Comparison of ENCODE assay signal across 8 cellular contexts in the genomic region with DNA sequence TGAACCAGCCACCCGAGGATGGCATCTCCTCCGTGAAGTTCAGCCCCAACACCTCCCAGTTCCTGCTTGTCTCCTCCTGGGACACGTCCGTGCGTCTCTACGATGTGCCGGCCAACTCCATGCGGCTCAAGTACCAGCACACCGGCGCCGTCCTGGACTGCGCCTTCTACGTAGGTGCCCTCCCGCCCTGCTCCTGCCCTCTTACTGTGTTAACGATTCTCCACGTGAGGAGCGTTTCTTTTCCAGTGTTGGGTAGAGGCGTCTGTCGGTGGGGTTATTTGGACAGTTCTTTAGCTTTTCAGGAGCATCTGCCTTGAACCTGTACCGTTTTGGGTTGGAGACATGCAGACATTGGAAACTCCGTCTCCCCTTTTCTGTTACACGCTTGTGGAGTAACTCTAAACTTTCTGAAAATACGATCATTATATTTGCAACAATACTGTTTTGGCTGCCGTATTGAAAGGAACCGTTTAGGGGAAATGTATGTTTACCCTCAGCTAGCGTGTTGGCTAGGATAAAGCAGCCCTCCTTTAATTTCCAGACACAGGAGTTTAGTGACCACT. TPM values are rescaled to one million over a fixed set of nuclear protein-coding genes. Genes with fewer than 3 reads are reported as not detected.
A peak's percentile ranks its signal among the peaks of the same experiment; 100 is the strongest.
DNase-seq lines count a peak whose midpoint lies in the region; ATAC-seq, FAIRE-seq and TF ChIP-seq lines count a peak whose summit lies in the region.

No MANE protein-coding gene starts in this region.

- H2AFZ ChIP-seq in K562 (ENCODE audit: low read depth, low read length) (0 out of 2 replicates have a peak overlapping the region, but pooled peaks have one; percentile 9), HepG2 (ENCODE audit: low read length) (no peak overlapping the region)

- H3K9me1 ChIP-seq in K562 (ENCODE audit: control insufficient read depth, insufficient read depth, low read length): no peaks in the 10 kb centered on the region

- H3K36me3 ChIP-seq in K562 (ENCODE audit: control insufficient read depth, insufficient read depth, low read length): peaks cover 54% of the 10 kb centered on the region
- peaks cover 0 to 11% of the 10 kb centered on the region in 2 experiments; a peak in 3 of 5 replicates for H3K36me3 ChIP-seq in HepG2 (replicated peaks in 1 of 2; ENCODE audit: control insufficient read depth in 1 of 2, insufficient read depth in 2 of 2, low read length in 2 of 2)
- peaks cover 0 to 18% (median 4%) of the 10 kb centered on the region in 4 donors for H3K36me3 ChIP-seq in transverse colon

- peaks cover 10% of the 10 kb centered on the region for H4K20me1 ChIP-seq in K562 (replicated peaks; ENCODE audit: control insufficient read depth, insufficient read depth, low read length)
- peaks cover 20% of the 10 kb centered on the region for H4K20me1 ChIP-seq in HepG2 (ENCODE audit: insufficient read depth, low read length)

- DNase-seq in LNCaP clone FGC (ENCODE audit: low read depth) (peak; percentile 42), K562 (ENCODE audit: extremely low read depth in 1 of 4, low spot score in 3 of 4) (peak in 1 of 4 experiments; percentile 60), HepG2 (ENCODE audit: low spot score) (peak; percentile 26), transverse colon (peak; percentile 52), nucleus accumbens (lab: John Stamatoyannopoulos, UW) (no peak), mesenteric fat pad (ENCODE audit: low spot score) (no peak)

- ATAC-seq in GM18498 (IDR thresholded peaks at IDR 0.05; ENCODE audit: unreplicated experiment) (peak; percentile 18), GM21786 (IDR thresholded peaks at IDR 0.05; ENCODE audit: unreplicated experiment) (peak; percentile 13), K562 (peak; percentile 61), HepG2 (peak; percentile 67)

- H3K9ac ChIP-seq in K562 (ENCODE audit: insufficient read depth in 1 of 2, low read depth in 2 of 2, low read length in 2 of 2) (peak overlapping the region; percentile 92 to 99), HepG2 (ENCODE audit: insufficient read depth, low read depth, low read length) (peak overlapping the region; percentile 92)

- BruUV-seq in K562 (replicated peaks; lab: Mats Ljungman, UMichigan) (no TSS peak), HepG2 (replicated peaks; lab: Mats Ljungman, UMichigan) (no TSS peak)

- H3K79me2 ChIP-seq in K562 (ENCODE audit: control insufficient read depth, insufficient read depth, low read length) (peaks cover 59% of the 10 kb centered on the region), HepG2 (ENCODE audit: insufficient read depth, low read length) (peaks cover 55% of the 10 kb centered on the region)

- H3K27ac ChIP-seq in K562 (ENCODE audit: extremely low read depth, low read depth, low read length): peak overlapping the region; percentile 98
- H3K27ac ChIP-seq in HepG2 (ENCODE audit: extremely low read length, insufficient read depth, low read length): peak overlapping the region; percentile 88
- H3K27ac ChIP-seq in transverse colon: peak overlapping the region; percentile 91 to 97 (median 95)

- intact Hi-C loops in K562 (cut with micrococcal nuclease) (loop anchor here (1.0 kb wide), 1 partner anchor 16 kb away; no protein-coding TSS in a partner anchor), HepG2 (cut with micrococcal nuclease; ENCODE audit: unreplicated experiment) (loop anchor here (10.0 kb wide), 1 partner anchor 50 kb away; no protein-coding TSS in a partner anchor), transverse colon (cut with DNase I; ENCODE audit: low total_unique reads) (no loop called here)

- CTCF ChIA-PET in K562 (lab: Yijun Ruan, JAX; ENCODE audit: low intra/inter-chr PET ratio): no interaction called here
- CTCF ChIA-PET in HepG2 (lab: Yijun Ruan, JAX; ENCODE audit: low intra/inter-chr PET ratio, low total read pairs): no interaction called here

- TF ChIP-seq EP300 in K562 (IDR thresholded peaks at IDR 0.05; ENCODE audit: low read length): no peak
- no peak for TF ChIP-seq EP300 in HepG2 (IDR thresholded peaks at IDR 0.05; ENCODE audit: low read depth in 2 of 2, low read length in 2 of 2)
- TF ChIP-seq EP300 in HepG2 (CRISPR knock-in tag; IDR thresholded peaks at IDR 0.05; ENCODE audit: borderline replicate concordance): no peak
- no peak for TF ChIP-seq EP300 in transverse colon (IDR thresholded peaks at IDR 0.05; ENCODE audit: low read depth)

- peaks cover 13 to 30% of the 10 kb centered on the region in 2 experiments; a peak in 4 of 5 replicates for H3K4me1 ChIP-seq in K562 (replicated peaks in 1 of 2; ENCODE audit: control insufficient read depth in 2 of 2, insufficient read depth in 2 of 2, low read length in 2 of 2)
- H3K4me1 ChIP-seq in HepG2 (ENCODE audit: insufficient read depth, low read length): peaks cover 53% of the 10 kb centered on the region
- H3K4me1 ChIP-seq in transverse colon: peaks cover 20 to 54% (median 26%) of the 10 kb centered on the region in 4 donors

- H3K4me2 ChIP-seq in K562 (ENCODE audit: insufficient read depth, low read length) (peak overlapping the region; percentile 93), HepG2 (ENCODE audit: low read depth, low read length) (peak overlapping the region; percentile 70)

- TF ChIP-seq RAD21 in K562 (CRISPR knock-in tag; conservative IDR thresholded peaks at IDR 0.05 in 1 of 2, IDR thresholded peaks at IDR 0.05 in 1 of 2): no peak
- no peak for TF ChIP-seq RAD21 in HepG2 (CRISPR knock-in tag; IDR thresholded peaks at IDR 0.05)

- in situ Hi-C loops in K562 (cut with MboI): no loop called here
- in situ Hi-C loops in HepG2 (cut with HindIII; ENCODE audit: extremely low pct_ligation_motif_present, low pct_unique_long_range_greater_than_20kb): no loop called here
- in situ Hi-C loops in transverse colon (cut with MboI; ENCODE audit: low pct_ligation_motif_present in 1 of 4, low pct_unique_long_range_greater_than_20kb in 1 of 4, low sequenced_read_pairs in 3 of 4): no loop called here

- H3K9me3 ChIP-seq in K562 (replicated peaks; ENCODE audit: control insufficient read depth, insufficient read depth, low read depth, low read length) (no peaks in the 10 kb centered on the region), HepG2 (ENCODE audit: low read length) (no peaks in the 10 kb centered on the region), transverse colon (no peaks in the 10 kb centered on the region)

- H3K27me3 ChIP-seq in K562 (ENCODE audit: control insufficient read depth in 2 of 2, insufficient read depth in 2 of 2, low read length in 2 of 2): no peaks in the 10 kb centered on the region
- peaks cover 3 to 34% of the 10 kb centered on the region in 2 experiments; a peak in 4 of 5 replicates for H3K27me3 ChIP-seq in HepG2 (ENCODE audit: control insufficient read depth in 1 of 2, insufficient read depth in 2 of 2, low read length in 2 of 2)
- H3K27me3 ChIP-seq in transverse colon: peaks cover 35% of the 10 kb centered on the region

- WGBS in K562 (ENCODE audit: insufficient coverage, low coverage, missing lambda C conversion rate): under 1% methylated on average over 21 of the region's 26 CpGs
- 1% methylated on average over 20 of the region's 26 CpGs for WGBS in HepG2 (ENCODE audit: low lambda C conversion rate)
- WGBS in transverse colon (ENCODE audit: low coverage in 1 of 2), 2 donors: 3 to 11% methylated on average over 9 to 26 of the region's 26 CpGs

- POLR2A ChIA-PET in K562 (lab: Yijun Ruan, JAX): interaction anchor here (1.3 to 2.9 kb wide), 3 partner anchors 10 to 18 kb away, joined by 3 to 34 read pairs (median 8); no protein-coding TSS in a partner anchor
- POLR2A ChIA-PET in HepG2 (lab: Yijun Ruan, JAX): no interaction called here

- peak; percentile 81 for FAIRE-seq in K562 (lab: Jason Lieb, UNC)
- no peak for FAIRE-seq in HepG2 (lab: Jason Lieb, UNC)

- TF ChIP-seq CTCF in LNCaP clone FGC (IDR thresholded peaks at IDR 0.05; ENCODE audit: control insufficient read depth, extremely low read depth, insufficient read depth): no peak
- TF ChIP-seq CTCF in K562 (IDR thresholded peaks at IDR 0.05 in 2 of 3, conservative IDR thresholded peaks at IDR 0.05 in 1 of 3; ENCODE audit: insufficient read depth in 2 of 3, low read depth in 1 of 3, low read length in 3 of 3): no peak
- TF ChIP-seq CTCF in HepG2 (CRISPR knock-in tag; IDR thresholded peaks at IDR 0.05): no peak
- no peak for TF ChIP-seq CTCF in transverse colon (IDR thresholded peaks at IDR 0.05)

- TF ChIP-seq POLR2A in K562 (conservative IDR thresholded peaks at IDR 0.05) (no peak), HepG2 (IDR thresholded peaks at IDR 0.05; ENCODE audit: insufficient read depth in 1 of 2, low read depth in 2 of 2, low read length in 2 of 2) (no peak), transverse colon (IDR thresholded peaks at IDR 0.05) (no peak)

- H3K4me3 ChIP-seq in LNCaP clone FGC (ENCODE audit: low read depth, low read length) (peak overlapping the region; percentile 95), K562 (peak overlapping the region; percentile 90), HepG2 (replicated peaks in 1 of 3; ENCODE audit: insufficient read depth in 1 of 3, low read depth in 2 of 3, low read length in 3 of 3) (peak overlapping the region; percentile 65 to 99 (median 98)), transverse colon (peak overlapping the region; percentile 78 to 100 (median 91))

RNA-seq across cellular contexts. Expression of a gene that starts 0.8 kb away (rescaled TPM):
- total RNA-seq in K562 (2011; cell fraction: chromatin; rRNA removed; ENCODE audit: low replicate concordance): 149 and 187 TPM in 2 replicates
- 124 and 136 TPM in 2 replicates for total RNA-seq in K562 (2011; cell fraction: nucleolus; rRNA removed)
- total RNA-seq in K562 (2011; cell fraction: nucleoplasm; rRNA removed): 122 and 148 TPM in 2 replicates
- total RNA-seq in K562 (2014; rRNA removed) (167 and 343 TPM in 2 replicates), K562 (2014; rRNA removed; fragmentation: Illumina TruSeq; extraction: Trizol) (175 and 182 TPM in 2 replicates), K562 (2015; rRNA removed; fragmentation: Illumina TruSeq; extraction: Trizol) (176 TPM in 2 replicates), K562 (2021) (184 and 188 TPM in 2 replicates), HepG2 (2016; rRNA removed; fragmentation: Illumina TruSeq; extraction: Trizol) (174 and 230 TPM in 2 replicates), transverse colon (10 to 100 TPM; 22.1 to 91.1 (median 54.9) TPM), mesenteric fat pad (49.3 TPM)
- polyA plus RNA-seq in K562 (2011; rRNA removed) (284 and 291 TPM in 2 replicates), K562 (2014; fragmentation: Illumina TruSeq; extraction: Trizol) (225 and 269 TPM in 2 replicates), K562 (2014; fragmentation: Nextera tagmentation; extraction: Ambion mirVana) (100 to 1,000 TPM; 597 to 761 TPM), K562 (2014; rRNA removed) (226 and 272 TPM in 2 replicates), HepG2 (2011; rRNA removed) (184 and 188 TPM in 2 replicates)
- 229 and 238 TPM in 2 replicates for polyA plus RNA-seq in K562 (2011; cell fraction: cytosol; rRNA removed)
- 508 and 513 TPM in 2 replicates for polyA plus RNA-seq in K562 (2011; cell fraction: nucleus; rRNA removed)
- polyA plus RNA-seq in K562 (2012): 240 and 296 TPM in 2 replicates
- 277 and 350 TPM in 2 replicates for polyA minus RNA-seq in K562 (2011; rRNA and poly(A)+ RNA removed)
- polyA minus RNA-seq in K562 (2011; cell fraction: cytosol; rRNA and poly(A)+ RNA removed): 163 and 167 TPM in 2 replicates
- polyA minus RNA-seq in K562 (2011; cell fraction: nucleus; rRNA and poly(A)+ RNA removed): 142 and 231 TPM in 2 replicates
- total RNA-seq in HepG2 (2016; cell fraction: cytosol; rRNA removed; fragmentation: Illumina TruSeq; extraction: Trizol; ENCODE audit: low read depth): 42.5 and 51.9 TPM in 2 replicates
- total RNA-seq in HepG2 (2016; cell fraction: insoluble cytoplasmic fraction; rRNA removed; fragmentation: Illumina TruSeq; extraction: Trizol): 170 and 239 TPM in 2 replicates
- 74.0 and 86.8 TPM in 2 replicates for total RNA-seq in HepG2 (2016; cell fraction: membrane; rRNA removed; fragmentation: Illumina TruSeq; extraction: Trizol)
- 91.7 and 115 TPM in 2 replicates for total RNA-seq in HepG2 (2016; cell fraction: nucleus; rRNA removed; fragmentation: Illumina TruSeq; extraction: Trizol)
- polyA plus RNA-seq in HepG2 (2011; cell fraction: cytosol; rRNA removed): 121 and 143 TPM in 2 replicates
- 242 and 278 TPM in 2 replicates for polyA plus RNA-seq in HepG2 (2011; cell fraction: nucleus; rRNA removed)
- 109 and 119 TPM in 2 replicates for polyA plus RNA-seq in HepG2 (2012)
- 36.9 and 37.0 TPM in 2 replicates for polyA plus RNA-seq in HepG2 (2016; cell fraction: cytosol; fragmentation: Illumina TruSeq; extraction: Trizol; ENCODE audit: low read depth)
- polyA plus RNA-seq in HepG2 (2016; cell fraction: insoluble cytoplasmic fraction; fragmentation: Illumina TruSeq; extraction: Trizol; ENCODE audit: low read depth): 215 and 216 TPM in 2 replicates
- polyA plus RNA-seq in HepG2 (2016; cell fraction: membrane; fragmentation: Illumina TruSeq; extraction: Trizol; ENCODE audit: low read depth): 40.5 and 49.2 TPM in 2 replicates
- polyA plus RNA-seq in HepG2 (2016; cell fraction: nucleus; fragmentation: Illumina TruSeq; extraction: Trizol; ENCODE audit: insufficient read depth, low read depth): 127 and 140 TPM in 2 replicates
- polyA minus RNA-seq in HepG2 (2011; rRNA and poly(A)+ RNA removed; ENCODE audit: low replicate concordance): 444 and 777 TPM in 2 replicates
- polyA minus RNA-seq in HepG2 (2011; cell fraction: cytosol; rRNA and poly(A)+ RNA removed): 107 and 129 TPM in 2 replicates
- 163 and 164 TPM in 2 replicates for polyA minus RNA-seq in HepG2 (2011; cell fraction: nucleus; rRNA and poly(A)+ RNA removed)

RNA-seq across cellular contexts. Expression of a gene that starts 7.1 kb away (rescaled TPM):
- total RNA-seq in K562 (2011; cell fraction: chromatin; rRNA removed; ENCODE audit: low replicate concordance): 0.42 TPM in 1 of 2 replicates, not detected in the other
- 0.33 TPM in 1 of 2 replicates, not detected in the other for total RNA-seq in K562 (2011; cell fraction: nucleolus; rRNA removed)
- 0.38 TPM in 1 of 2 replicates, not detected in the other for total RNA-seq in K562 (2011; cell fraction: nucleoplasm; rRNA removed)
- 0.36 and 0.37 TPM in 2 replicates for total RNA-seq in K562 (2014; rRNA removed)
- 0.07 and 0.13 TPM in 2 replicates for total RNA-seq in K562 (2014; rRNA removed; fragmentation: Illumina TruSeq; extraction: Trizol)
- 0.07 TPM in 1 of 2 replicates, not detected in the other for total RNA-seq in K562 (2015; rRNA removed; fragmentation: Illumina TruSeq; extraction: Trizol)
- 0.40 and 0.58 TPM in 2 replicates for total RNA-seq in K562 (2021)
- polyA plus RNA-seq in K562 (2011; rRNA removed): 0.08 TPM in 1 of 2 replicates, not detected in the other
- polyA plus RNA-seq in K562 (2011; cell fraction: cytosol; rRNA removed): 0.10 TPM in 1 of 2 replicates, not detected in the other
- 0.20 TPM in 1 of 2 replicates, not detected in the other for polyA plus RNA-seq in K562 (2011; cell fraction: nucleus; rRNA removed)
- polyA plus RNA-seq in K562 (2012): 0.26 and 0.44 TPM in 2 replicates
- 0.09 and 0.12 TPM in 2 replicates for polyA plus RNA-seq in K562 (2014; fragmentation: Illumina TruSeq; extraction: Trizol)
- polyA plus RNA-seq in K562 (2014; fragmentation: Nextera tagmentation; extraction: Ambion mirVana): not detected
- 0.05 and 0.37 TPM in 2 replicates for polyA plus RNA-seq in K562 (2014; rRNA removed)
- not detected in 2 replicates for polyA minus RNA-seq in K562 (2011; rRNA and poly(A)+ RNA removed)
- not detected in 2 replicates for polyA minus RNA-seq in K562 (2011; cell fraction: cytosol; rRNA and poly(A)+ RNA removed)
- not detected in 2 replicates for polyA minus RNA-seq in K562 (2011; cell fraction: nucleus; rRNA and poly(A)+ RNA removed)
- total RNA-seq in HepG2 (2016; rRNA removed; fragmentation: Illumina TruSeq; extraction: Trizol): not detected in 2 replicates
- not detected in 2 replicates for total RNA-seq in HepG2 (2016; cell fraction: cytosol; rRNA removed; fragmentation: Illumina TruSeq; extraction: Trizol; ENCODE audit: low read depth)
- total RNA-seq in HepG2 (2016; cell fraction: insoluble cytoplasmic fraction; rRNA removed; fragmentation: Illumina TruSeq; extraction: Trizol): not detected in 2 replicates
- total RNA-seq in HepG2 (2016; cell fraction: membrane; rRNA removed; fragmentation: Illumina TruSeq; extraction: Trizol): not detected in 2 replicates
- not detected in 2 replicates for total RNA-seq in HepG2 (2016; cell fraction: nucleus; rRNA removed; fragmentation: Illumina TruSeq; extraction: Trizol)
- not detected in 2 replicates for polyA plus RNA-seq in HepG2 (2011; rRNA removed)
- 0.04 TPM in 1 of 2 replicates, not detected in the other for polyA plus RNA-seq in HepG2 (2011; cell fraction: cytosol; rRNA removed)
- polyA plus RNA-seq in HepG2 (2011; cell fraction: nucleus; rRNA removed): not detected in 2 replicates
- not detected in 2 replicates for polyA plus RNA-seq in HepG2 (2012)
- not detected in 2 replicates for polyA plus RNA-seq in HepG2 (2016; cell fraction: cytosol; fragmentation: Illumina TruSeq; extraction: Trizol; ENCODE audit: low read depth)
- not detected in 2 replicates for polyA plus RNA-seq in HepG2 (2016; cell fraction: insoluble cytoplasmic fraction; fragmentation: Illumina TruSeq; extraction: Trizol; ENCODE audit: low read depth)
- not detected in 2 replicates for polyA plus RNA-seq in HepG2 (2016; cell fraction: membrane; fragmentation: Illumina TruSeq; extraction: Trizol; ENCODE audit: low read depth)
- polyA plus RNA-seq in HepG2 (2016; cell fraction: nucleus; fragmentation: Illumina TruSeq; extraction: Trizol; ENCODE audit: insufficient read depth, low read depth): not detected in 2 replicates
- 0.14 TPM in 1 of 2 replicates, not detected in the other for polyA minus RNA-seq in HepG2 (2011; rRNA and poly(A)+ RNA removed; ENCODE audit: low replicate concordance)
- polyA minus RNA-seq in HepG2 (2011; cell fraction: cytosol; rRNA and poly(A)+ RNA removed): not detected in 2 replicates
- polyA minus RNA-seq in HepG2 (2011; cell fraction: nucleus; rRNA and poly(A)+ RNA removed): not detected in 2 replicates
- total RNA-seq in transverse colon: under 1 TPM in 2 of 4 donors, not detected in 2; 0.41 to 0.64 TPM
- not detected for total RNA-seq in mesenteric fat pad

RNA-seq across cellular contexts. Expression of a gene that starts 19.3 kb away (rescaled TPM):
- total RNA-seq in K562 (2011; cell fraction: chromatin; rRNA removed; ENCODE audit: low replicate concordance): 2.2 and 9.0 TPM in 2 replicates
- total RNA-seq in K562 (2011; cell fraction: nucleolus; rRNA removed): 13.3 and 15.8 TPM in 2 replicates
- total RNA-seq in K562 (2011; cell fraction: nucleoplasm; rRNA removed): 5.8 and 6.7 TPM in 2 replicates
- total RNA-seq in K562 (2014; rRNA removed) (26.8 and 42.7 TPM in 2 replicates), K562 (2014; rRNA removed; fragmentation: Illumina TruSeq; extraction: Trizol) (0.41 and 0.58 TPM in 2 replicates), K562 (2015; rRNA removed; fragmentation: Illumina TruSeq; extraction: Trizol) (7.4 and 9.6 TPM in 2 replicates), K562 (2021) (43.2 and 43.5 TPM in 2 replicates), HepG2 (2016; rRNA removed; fragmentation: Illumina TruSeq; extraction: Trizol) (not detected in 2 replicates), transverse colon (1 to 10 TPM in 2 of 4 donors, not detected in 2; 1.2 to 1.7 TPM), mesenteric fat pad (not detected)
- polyA plus RNA-seq in K562 (2011; rRNA removed) (1.2 and 2.8 TPM in 2 replicates), K562 (2014; fragmentation: Illumina TruSeq; extraction: Trizol) (0.55 and 2.8 TPM in 2 replicates), K562 (2014; fragmentation: Nextera tagmentation; extraction: Ambion mirVana) (not detected), K562 (2014; rRNA removed) (20.5 and 24.5 TPM in 2 replicates), HepG2 (2011; rRNA removed) (not detected in 2 replicates)
- 4.1 and 13.3 TPM in 2 replicates for polyA plus RNA-seq in K562 (2011; cell fraction: cytosol; rRNA removed)
- 3.4 and 9.2 TPM in 2 replicates for polyA plus RNA-seq in K562 (2011; cell fraction: nucleus; rRNA removed)
- polyA plus RNA-seq in K562 (2012): 7.9 and 14.4 TPM in 2 replicates
- 0.33 and 0.56 TPM in 2 replicates for polyA minus RNA-seq in K562 (2011; rRNA and poly(A)+ RNA removed)
- 8.2 and 15.7 TPM in 2 replicates for polyA minus RNA-seq in K562 (2011; cell fraction: cytosol; rRNA and poly(A)+ RNA removed)
- polyA minus RNA-seq in K562 (2011; cell fraction: nucleus; rRNA and poly(A)+ RNA removed): 4.8 and 5.0 TPM in 2 replicates
- not detected in 2 replicates for total RNA-seq in HepG2 (2016; cell fraction: cytosol; rRNA removed; fragmentation: Illumina TruSeq; extraction: Trizol; ENCODE audit: low read depth)
- not detected in 2 replicates for total RNA-seq in HepG2 (2016; cell fraction: insoluble cytoplasmic fraction; rRNA removed; fragmentation: Illumina TruSeq; extraction: Trizol)
- total RNA-seq in HepG2 (2016; cell fraction: membrane; rRNA removed; fragmentation: Illumina TruSeq; extraction: Trizol): not detected in 2 replicates
- total RNA-seq in HepG2 (2016; cell fraction: nucleus; rRNA removed; fragmentation: Illumina TruSeq; extraction: Trizol): not detected in 2 replicates
- not detected in 2 replicates for polyA plus RNA-seq in HepG2 (2011; cell fraction: cytosol; rRNA removed)
- not detected in 2 replicates for polyA plus RNA-seq in HepG2 (2011; cell fraction: nucleus; rRNA removed)
- not detected in 2 replicates for polyA plus RNA-seq in HepG2 (2012)
- not detected in 2 replicates for polyA plus RNA-seq in HepG2 (2016; cell fraction: cytosol; fragmentation: Illumina TruSeq; extraction: Trizol; ENCODE audit: low read depth)
- polyA plus RNA-seq in HepG2 (2016; cell fraction: insoluble cytoplasmic fraction; fragmentation: Illumina TruSeq; extraction: Trizol; ENCODE audit: low read depth): not detected in 2 replicates
- polyA plus RNA-seq in HepG2 (2016; cell fraction: membrane; fragmentation: Illumina TruSeq; extraction: Trizol; ENCODE audit: low read depth): not detected in 2 replicates
- polyA plus RNA-seq in HepG2 (2016; cell fraction: nucleus; fragmentation: Illumina TruSeq; extraction: Trizol; ENCODE audit: insufficient read depth, low read depth): not detected in 2 replicates
- not detected in 2 replicates for polyA minus RNA-seq in HepG2 (2011; rRNA and poly(A)+ RNA removed; ENCODE audit: low replicate concordance)
- not detected in 2 replicates for polyA minus RNA-seq in HepG2 (2011; cell fraction: cytosol; rRNA and poly(A)+ RNA removed)
- polyA minus RNA-seq in HepG2 (2011; cell fraction: nucleus; rRNA and poly(A)+ RNA removed): not detected in 2 replicates

Comparison
In these comparisons a context has a peak if more than half of its experiments do, and no peak if none do; other contexts are left out.
1. ATAC-seq: peak in every context shown above with its lines; median percentile 67 in HepG2; 61 in K562; 18 in GM18498; 13 in GM21786.
2. DNase-seq: peak in LNCaP clone FGC (single experiment), HepG2 (single experiment) and transverse colon (single experiment); none in nucleus accumbens (0 of 56) and mesenteric fat pad (single experiment).
3. Peak in every context shown above with its lines, with median percentiles within 50 percentile points of each other: H3K4me3 ChIP-seq and H3K27ac ChIP-seq.